Comparison of ENCODE assay signal across 30 cellular contexts in the genomic region with DNA sequence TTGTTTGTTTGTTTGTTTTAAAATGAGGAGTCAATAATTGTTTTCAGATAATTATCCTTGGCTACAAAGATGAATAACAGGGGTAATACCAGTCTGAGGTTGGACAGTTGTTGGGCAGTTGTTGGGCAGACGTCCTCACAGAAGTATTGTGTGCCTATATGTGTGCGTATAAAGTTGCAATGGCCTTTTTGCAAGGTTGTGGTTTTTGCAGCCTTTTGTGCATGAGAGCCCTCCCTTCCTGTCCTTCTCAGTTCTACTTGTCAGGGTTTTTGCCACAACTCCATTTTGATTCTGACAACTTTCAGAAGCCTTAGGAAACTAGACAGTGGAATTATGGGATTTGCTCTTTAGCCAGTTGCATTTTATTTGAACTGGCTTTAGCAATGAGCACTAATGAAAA.
"Had no signal": no experiment of that assay in that cellular context is flagged by ENCODE, and none has a peak within 500 bp of the region (broad histone marks: within the 10 kb centered on the region; RNA-seq: fewer than 3 reads in every experiment).

No MANE protein-coding gene starts in this region.

- H3K36me3 ChIP-seq: gastroesophageal sphincter, heart left ventricle, left lung, neutrophil, pancreas, tibial artery had no signal

- H3K4me3 ChIP-seq: dorsolateral prefrontal cortex, gastroesophageal sphincter, heart left ventricle, hepatocyte, left lung, pancreas, smooth muscle cell, testis, tibial artery had no signal

- H3K9me3 Mint-ChIP-seq: type B pancreatic cell had no signal

- H3K27ac ChIP-seq: dorsolateral prefrontal cortex, epithelial cell of prostate, foreskin keratinocyte, gastroesophageal sphincter, hepatocyte, left lung, neutrophil, pancreas, testis, tibial artery had no signal

- H3K27ac Mint-ChIP-seq: endodermal cell; naive thymus-derived CD4-positive, alpha-beta T cell; type B pancreatic cell had no signal

- H3K9me3 ChIP-seq: neutrophil, pancreas, testis had no signal

- H3K79me2 ChIP-seq: hepatocyte had no signal

- H3K27me3 Mint-ChIP-seq: type B pancreatic cell had no signal

- H2AFZ ChIP-seq: hepatocyte had no signal

- H3K36me3 Mint-ChIP-seq: type B pancreatic cell had no signal

- DNase-seq: dorsolateral prefrontal cortex; effector CD4-positive, alpha-beta T cell; endodermal cell; foreskin keratinocyte; heart left ventricle; left cardiac atrium; left lung; mammary epithelial cell; mesendoderm; midbrain; naive thymus-derived CD4-positive, alpha-beta T cell; pancreas; retina; stimulated activated CD4-positive, alpha-beta T cell treated with anti-CD3 and anti-CD28 coated beads, Interleukin-12 subunit alpha, Interleukin-12 subunit beta, amount 100 ng/mL, for 4 hours; stimulated activated CD4-positive, alpha-beta T cell treated with anti-CD3 and anti-CD28 coated beads, Interleukin-1b, Interleukin-23, amount 100 ng/mL, for 48 hours; stimulated activated CD4-positive, alpha-beta T cell treated with anti-CD3 and anti-CD28 coated beads, Interleukin-4, amount 100 ng/mL, for 1 hour; stimulated activated CD8-positive, alpha-beta memory T cell treated with anti-CD3 and anti-CD28 coated beads, Interleukin-4, amount 100 ng/mL, for 48 hours; stimulated activated naive CD8-positive, alpha-beta T cell treated with anti-CD3 and anti-CD28 coated beads, Interleukin-15, Interleukin-2, amounts not matched to agents 100 U/mL and 50 U/mL, for 24 hours; substantia nigra; testis; tibial artery had no signal

- H3K27me3 ChIP-seq: dorsolateral prefrontal cortex, foreskin keratinocyte, gastroesophageal sphincter, heart left ventricle, hepatocyte, left lung, pancreas, testis, tibial artery had no signal

- H3K4me2 ChIP-seq: hepatocyte, smooth muscle cell had no signal

- ATAC-seq: esophagus mucosa; foreskin keratinocyte; gastroesophageal sphincter; heart left ventricle; left cardiac atrium; left lung; naive thymus-derived CD4-positive, alpha-beta T cell; pancreas; sciatic nerve; stimulated activated naive CD8-positive, alpha-beta T cell treated with anti-CD3 and anti-CD28 coated beads, Interleukin-15, Interleukin-2, amounts not matched to agents 100 U/mL and 50 U/mL, for 24 hours had no signal

- H3K4me3 Mint-ChIP-seq: endodermal cell; naive thymus-derived CD4-positive, alpha-beta T cell; neural crest cell; type B pancreatic cell had no signal

- H3K4me1 ChIP-seq: foreskin keratinocyte, testis had no signal
